ENCODE assay signal across 19 cellular contexts in genomic region chr15:73386886-73387506, GRCh38. TPM values are rescaled to one million over a fixed set of nuclear protein-coding genes. Genes with fewer than 3 reads are reported as not detected.
DNase-seq lines count a peak whose midpoint lies in the region; ATAC-seq and TF ChIP-seq lines count a peak whose summit lies in the region.
"Had no signal": no experiment of that assay in that cellular context is flagged by ENCODE, and none has a peak within 500 bp of the region (broad histone marks: within the 10 kb centered on the region; RNA-seq: fewer than 3 reads in every experiment).

No MANE protein-coding gene starts in this region.

- intact Hi-C loops in IMR-90 (cut with micrococcal nuclease), result no loop called here
- intact Hi-C loops in sciatic nerve (cut with DNase I), result loop anchor here (5.0 kb wide), 1 partner anchor 1785 kb away; no protein-coding TSS in a partner anchor

- POLR2A ChIA-PET in IMR-90 (lab: Charles Lee; ENCODE audit: unreplicated experiment) (no interaction called here), T-cell (lab: Charles Lee) (no interaction called here)

- H3K4me2 ChIP-seq in IMR-90 (ENCODE audit: low read depth, low read length), result no peak overlapping the region
- H3K4me2 ChIP-seq: PC-9 had no signal

- no peak for TF ChIP-seq RAD21 in IMR-90 (IDR thresholded peaks at IDR 0.05; ENCODE audit: low read length)

- H4K91ac ChIP-seq in IMR-90 (ENCODE audit: insufficient read depth, low read depth, low read length), result no peak overlapping the region

- H3K18ac ChIP-seq in IMR-90 (ENCODE audit: low read depth, low read length), result no peak overlapping the region

- H4K8ac ChIP-seq in IMR-90 (ENCODE audit: low read depth in 2 of 2, low read length in 2 of 2), result no peak overlapping the region

- WGBS in IMR-90 (ENCODE audit: extremely low coverage in 2 of 2, insufficient read length in 1 of 2), 2 experiments, result 50% methylated on average over 1 of the region's 8 CpGs; no CpG with 5 or more reads in 1 of the 2 experiments

- no peak overlapping the region for H3K27ac Mint-ChIP-seq in type B pancreatic cell
- H3K27ac Mint-ChIP-seq in T-cell, result no peak overlapping the region
- H3K27ac Mint-ChIP-seq in activated T-helper 17 cell treated with anti-CD3 and anti-CD28 coated beads, Interleukin-2, amount 50 U/mL, for 72 hours, result no peak overlapping the region
- H3K27ac Mint-ChIP-seq: CD4-positive, CD25-positive, alpha-beta regulatory T cell had no signal

- H4K20me1 ChIP-seq in IMR-90 (ENCODE audit: insufficient read depth, low read length), result no peaks in the 10 kb centered on the region

- H4K5ac ChIP-seq in IMR-90 (ENCODE audit: low read depth, low read length), result no peak overlapping the region

- H2BK120ac ChIP-seq in IMR-90 (ENCODE audit: low read depth, low read length), result no peak overlapping the region

- H3K27me3 Mint-ChIP-seq in type B pancreatic cell (peaks cover 59% of the 10 kb centered on the region), T-cell (peaks cover 30 to 37% of the 10 kb centered on the region in 2 donors)
- peaks cover 36% of the 10 kb centered on the region for H3K27me3 Mint-ChIP-seq in activated T-helper 17 cell treated with anti-CD3 and anti-CD28 coated beads, Interleukin-2, amount 50 U/mL, for 72 hours

- dilution Hi-C loops in IMR-90 (cut with HindIII; ENCODE audit: low sequenced_read_pairs, unreplicated experiment), result no loop called here

- H3K4me3 Mint-ChIP-seq in type B pancreatic cell (no peak overlapping the region), T-cell (no peak overlapping the region)
- no peak overlapping the region for H3K4me3 Mint-ChIP-seq in activated T-helper 17 cell treated with anti-CD3 and anti-CD28 coated beads, Interleukin-2, amount 50 U/mL, for 72 hours
- H3K4me3 Mint-ChIP-seq: CD4-positive, CD25-positive, alpha-beta regulatory T cell; HFFc6; IgD-negative memory B cell had no signal

- H3K27ac ChIP-seq in IMR-90 (ENCODE audit: insufficient read depth, low read length), result no peak overlapping the region
- no peak overlapping the region for H3K27ac ChIP-seq in iPS-18a (ENCODE audit: low read length)

- H3K9me3 Mint-ChIP-seq in type B pancreatic cell, result peaks cover 5% of the 10 kb centered on the region
- H3K9me3 Mint-ChIP-seq in T-cell, result peaks cover 0 to 3% (median 0%) of the 10 kb centered on the region in 3 donors
- no peaks in the 10 kb centered on the region for H3K9me3 Mint-ChIP-seq in activated T-helper 17 cell treated with anti-CD3 and anti-CD28 coated beads, Interleukin-2, amount 50 U/mL, for 72 hours
- H3K9me3 Mint-ChIP-seq: HFFc6 had no signal

- 0 out of 2 replicates have a peak overlapping the region, but pooled peaks have one; percentile 0 for H2AK5ac ChIP-seq in IMR-90 (ENCODE audit: low read depth, low read length)

- no peak overlapping the region for H3K9ac ChIP-seq in IMR-90 (ENCODE audit: low read depth, low read length)
- H3K9ac ChIP-seq in iPS-18a (ENCODE audit: low read length), result no peak overlapping the region

- no peak overlapping the region for H2BK5ac ChIP-seq in IMR-90 (ENCODE audit: low read depth, low read length, poor library complexity, severe bottlenecking)

- H3K4me3 ChIP-seq in H7 (ENCODE audit: insufficient read depth, low read depth, low read length), result no peak overlapping the region
- H3K4me3 ChIP-seq in IMR-90 (ENCODE audit: insufficient read depth, low read depth, low read length), result no peak overlapping the region
- H3K4me3 ChIP-seq in iPS-18a (ENCODE audit: low read length), result peak overlapping the region; percentile 15
- H3K4me3 ChIP-seq: PC-9 had no signal

- H3K4ac ChIP-seq in IMR-90 (ENCODE audit: low read depth, low read length), result no peak overlapping the region

- H2BK20ac ChIP-seq in IMR-90 (ENCODE audit: low read depth, low read length), result no peak overlapping the region

- H3K36me3 ChIP-seq in H7 (replicated peaks; ENCODE audit: control insufficient read depth, insufficient read depth, low read length) (no peaks in the 10 kb centered on the region), IMR-90 (ENCODE audit: control insufficient read depth, insufficient read depth, low read length) (no peaks in the 10 kb centered on the region), iPS-18a (ENCODE audit: control insufficient read depth, low read depth, low read length) (no peaks in the 10 kb centered on the region)

- peak; percentile 79 for DNase-seq in H7
- DNase-seq in IMR-90, result no peak
- peak; percentile 5 for DNase-seq in sciatic nerve (ENCODE audit: low spot score)
- DNase-seq in type B pancreatic cell (ENCODE audit: extremely low spot score, unreplicated experiment), result no peak
- DNase-seq in T-cell, result no peak
- DNase-seq: Caco-2; CD4-positive, CD25-positive, alpha-beta regulatory T cell; DMS153; HFFc6; NCI-H1105; NCI-H187 treated with DMSO at 0.1 percent for 48 hours; NCI-H774; PC-9 had no signal

- no peak overlapping the region for H3K14ac ChIP-seq in IMR-90 (replicated peaks; ENCODE audit: low read depth, low read length)

- H3K4me1 Mint-ChIP-seq in type B pancreatic cell (ENCODE audit: unreplicated experiment) (no peaks in the 10 kb centered on the region), T-cell (peaks cover 0 to 4% (median 0%) of the 10 kb centered on the region in 3 donors)
- H3K4me1 Mint-ChIP-seq in activated T-helper 17 cell treated with anti-CD3 and anti-CD28 coated beads, Interleukin-2, amount 50 U/mL, for 72 hours, result no peaks in the 10 kb centered on the region
- H3K4me1 Mint-ChIP-seq: CD4-positive, CD25-positive, alpha-beta regulatory T cell; IgD-negative memory B cell had no signal

- CTCF ChIA-PET in IMR-90 (lab: Yijun Ruan, JAX) (no interaction called here), T-cell (lab: Charles Lee) (no interaction called here)

- H3K9me3 ChIP-seq in IMR-90 (ENCODE audit: control insufficient read depth, insufficient read depth, low read length) (no peaks in the 10 kb centered on the region; the same call in 1 of the 2 replicates), iPS-18a (ENCODE audit: control insufficient read depth, low read depth, low read length) (no peaks in the 10 kb centered on the region)
- H3K9me3 ChIP-seq: Caco-2 had no signal

- no peak overlapping the region for H2AFZ ChIP-seq in IMR-90 (replicated peaks; ENCODE audit: low read length, poor library complexity)
- H2AFZ ChIP-seq: PC-9 had no signal

- H3K4me1 ChIP-seq in IMR-90 (ENCODE audit: control insufficient read depth, insufficient read depth, low read length) (peaks cover 3% of the 10 kb centered on the region; the same call in 1 of the 2 replicates), iPS-18a (ENCODE audit: control insufficient read depth, low read depth, low read length) (peaks cover 31% of the 10 kb centered on the region)

- no peak overlapping the region for H2BK15ac ChIP-seq in IMR-90 (ENCODE audit: low read depth, low read length)

- H2AK9ac ChIP-seq in IMR-90 (replicated peaks; ENCODE audit: low read depth, low read length, poor library complexity), result no peak overlapping the region

- H3K9me1 ChIP-seq in IMR-90 (ENCODE audit: insufficient read depth, low read length), result 0 out of 2 replicates have a peak, but pooled peaks cover 4% of the 10 kb centered on the region

- H3K23ac ChIP-seq in IMR-90 (ENCODE audit: low read depth, low read length), result no peak overlapping the region

- TF ChIP-seq CTCF in IMR-90 (conservative IDR thresholded peaks at IDR 0.05; ENCODE audit: low read depth, low read length) (no peak), type B pancreatic cell (conservative IDR thresholded peaks at IDR 0.05) (no peak)

- in situ Hi-C loops in IMR-90 (cut with MboI; ENCODE audit: low sequenced_read_pairs), result no loop called here

- BruUV-seq in IMR-90 (replicated peaks; lab: Mats Ljungman, UMichigan), result no TSS peak

- ATAC-seq in IMR-90 (ENCODE audit: low read depth) (no peak), sciatic nerve (no peak), T-cell (replicated peaks in 1 of 4) (no peak)
- ATAC-seq in activated T-helper 17 cell treated with anti-CD3 and anti-CD28 coated beads, Interleukin-2, amount 50 U/mL, for 72 hours (replicated peaks), result no peak

- no peaks in the 10 kb centered on the region for H3K36me3 Mint-ChIP-seq in type B pancreatic cell
- no peaks in the 10 kb centered on the region for H3K36me3 Mint-ChIP-seq in T-cell
- H3K36me3 Mint-ChIP-seq in activated T-helper 17 cell treated with anti-CD3 and anti-CD28 coated beads, Interleukin-2, amount 50 U/mL, for 72 hours (ENCODE audit: low read depth), result no peaks in the 10 kb centered on the region
- H3K36me3 Mint-ChIP-seq: CD4-positive, CD25-positive, alpha-beta regulatory T cell; IgD-negative memory B cell had no signal

- H3K79me1 ChIP-seq in IMR-90 (ENCODE audit: low read depth in 1 of 2, low read length in 2 of 2), result no peaks in the 10 kb centered on the region

- H3K27me3 ChIP-seq in H7 (ENCODE audit: control insufficient read depth, insufficient read depth, low read length) (no peaks in the 10 kb centered on the region), IMR-90 (ENCODE audit: control insufficient read depth, insufficient read depth, low read length) (peaks cover 16% of the 10 kb centered on the region), iPS-18a (ENCODE audit: control insufficient read depth, insufficient read depth, low read length) (no peaks in the 10 kb centered on the region)

- H3K56ac ChIP-seq in IMR-90 (ENCODE audit: extremely low read depth, insufficient read depth, low read length), result no peak overlapping the region

- TF ChIP-seq POLR2A in IMR-90 (IDR thresholded peaks at IDR 0.05; ENCODE audit: low read depth, low read length), result no peak

TF ChIP-seq in IMR-90, 13 proteins besides CTCF, POLR2A, EP300 and RAD21 (continues in another document):
- TF ChIP-seq MAFK (IDR thresholded peaks at IDR 0.05; ENCODE audit: low read depth, low read length) (no peak), MXI1 (IDR thresholded peaks at IDR 0.05; ENCODE audit: borderline replicate concordance, low read depth, low read length) (no peak)

RNA-seq across cellular contexts. Expression of gene HCN4, which starts 18.2 kb away (rescaled TPM):
- total RNA-seq in H7 (2014; rRNA removed; shearing (Covaris generic)), result 5.2 and 8.3 TPM in 2 replicates
- total RNA-seq in IMR-90 (2012; rRNA removed), result not detected in 2 replicates
- not detected in 2 replicates for polyA plus RNA-seq in IMR-90 (2012; rRNA removed)
- polyA plus RNA-seq in IMR-90 (2012; cell fraction: cytosol; rRNA removed), result not detected in 2 replicates
- not detected in 2 replicates for polyA plus RNA-seq in IMR-90 (2012; cell fraction: nucleus; rRNA removed; ENCODE audit: low replicate concordance)
- not detected for total RNA-seq in sciatic nerve
- total RNA-seq in type B pancreatic cell (ENCODE audit: low replicate concordance), result 3.8 and 6.6 TPM in 2 replicates
- total RNA-seq in T-cell, result not detected
- not detected for total RNA-seq in activated T-helper 17 cell treated with anti-CD3 and anti-CD28 coated beads, Interleukin-2, amount 50 U/mL, for 72 hours
- total RNA-seq: CD4-positive, CD25-positive, alpha-beta regulatory T cell; HFFc6; LHCN-M2; NCI-H460; PC-9; SK-MEL-5 had no signal
- polyA plus RNA-seq: CD4-positive, CD25-positive, alpha-beta regulatory T cell; IgD-negative memory B cell had no signal

RNA-seq across cellular contexts. Expression of gene REC114, which starts 56.0 kb away (rescaled TPM):
- total RNA-seq in H7 (2014; rRNA removed; shearing (Covaris generic)), result not detected in 2 replicates
- total RNA-seq in IMR-90 (2012; rRNA removed), result not detected in 2 replicates
- not detected in 2 replicates for polyA plus RNA-seq in IMR-90 (2012; rRNA removed)
- not detected in 2 replicates for polyA plus RNA-seq in IMR-90 (2012; cell fraction: cytosol; rRNA removed)
- polyA plus RNA-seq in IMR-90 (2012; cell fraction: nucleus; rRNA removed; ENCODE audit: low replicate concordance), result not detected in 2 replicates
- not detected for total RNA-seq in sciatic nerve
- total RNA-seq in type B pancreatic cell (ENCODE audit: low replicate concordance), result not detected in 2 replicates
- not detected for total RNA-seq in T-cell
- not detected for total RNA-seq in activated T-helper 17 cell treated with anti-CD3 and anti-CD28 coated beads, Interleukin-2, amount 50 U/mL, for 72 hours
- total RNA-seq: Caco-2; CD4-positive, CD25-positive, alpha-beta regulatory T cell; HFFc6; LHCN-M2; NCI-H460; PC-9; SK-MEL-5 had no signal
- polyA plus RNA-seq: CD4-positive, CD25-positive, alpha-beta regulatory T cell; IgD-negative memory B cell had no signal

Comparison
In these comparisons a context has a peak if more than half of its experiments do, and no peak if none do; other contexts are left out.
1. DNase-seq: peak in H7 (single experiment) and sciatic nerve (single experiment); none in IMR-90 (single experiment), type B pancreatic cell (single experiment) and T-cell (0 of 34).